ENCODE assay signal across 1 cellular context in the genomic region with DNA sequence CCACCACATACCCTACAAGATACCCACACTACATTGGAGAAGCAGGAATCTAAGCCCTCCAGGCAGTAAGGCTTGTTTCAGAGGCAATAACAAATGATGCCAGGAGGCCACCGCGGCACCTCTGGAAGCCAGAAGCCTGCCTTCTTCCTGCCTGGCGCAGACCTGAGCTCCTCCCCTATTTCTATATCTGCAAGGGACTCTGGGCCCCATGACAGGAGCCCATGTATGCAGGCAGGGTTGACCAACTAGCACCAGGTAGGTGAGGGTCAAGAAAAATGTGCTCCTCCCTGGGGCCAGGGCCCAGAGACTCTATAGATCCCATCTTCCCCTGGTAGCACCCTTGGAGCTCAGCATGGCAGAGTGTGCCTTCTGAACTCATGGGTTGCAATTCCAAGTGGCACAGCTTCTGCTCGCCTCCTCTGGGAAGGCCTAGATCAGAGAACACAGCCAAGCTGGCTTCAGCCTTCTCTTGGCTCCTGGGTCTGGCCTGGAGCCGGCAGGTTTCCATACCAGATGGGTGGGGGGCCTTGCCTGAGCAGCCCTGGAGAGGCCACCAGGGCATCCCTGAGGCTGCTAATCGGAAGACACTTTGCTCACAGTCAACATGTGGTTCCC.
TF ChIP-seq lines count a peak whose summit lies in the region.

No MANE protein-coding gene starts in this region.

TF ChIP-seq in WTC11, 78 proteins besides CTCF, POLR2A, EP300 and RAD21 (continued from another document):
- TF ChIP-seq STAT6 (CRISPR knock-in tag; conservative IDR thresholded peaks at IDR 0.05; ENCODE audit: low read depth): no peak
